ENCODE assay signal across 12 cellular contexts in genomic region chr14:105340821-105341408, GRCh38. TPM values are rescaled to one million over a fixed set of nuclear protein-coding genes. Genes with fewer than 3 reads are reported as not detected.
DNase-seq lines count a peak whose midpoint lies in the region; ATAC-seq and TF ChIP-seq lines count a peak whose summit lies in the region.
"Had no signal": no experiment of that assay in that cellular context is flagged by ENCODE, and none has a peak within 500 bp of the region (broad histone marks: within the 10 kb centered on the region; RNA-seq: fewer than 3 reads in every experiment).

No MANE protein-coding gene starts in this region.

- H3K27ac ChIP-seq in SK-N-MC, result peak overlapping the region; percentile 54; the same call in 1 of the 2 replicates
- H3K27ac ChIP-seq in esophagus squamous epithelium, result peak overlapping the region in 3 of 4 donors; percentile 1 to 53 (median 3)

- no peak overlapping the region for H3K9ac ChIP-seq in SK-N-MC (ENCODE audit: insufficient read length)

- intact Hi-C loops in esophagus squamous epithelium (cut with DNase I), result loop anchor here (10.0 kb wide), 1 partner anchor 256 kb away; no protein-coding TSS in a partner anchor

- TF ChIP-seq POLR2A in esophagus squamous epithelium (IDR thresholded peaks at IDR 0.05), result no peak

- no peaks in the 10 kb centered on the region for H3K27me3 ChIP-seq in esophagus squamous epithelium

- H3K4me3 ChIP-seq in SK-N-MC, result no peak overlapping the region
- H3K4me3 ChIP-seq in esophagus squamous epithelium, result no peak overlapping the region

- peaks cover 8 to 40% (median 18%) of the 10 kb centered on the region in 3 donors for H3K4me1 ChIP-seq in esophagus squamous epithelium

- WGBS in esophagus squamous epithelium, 2 donors, result 40 to 47% methylated on average over 10 to 13 of the region's 15 CpGs

- peak; percentile 53 for DNase-seq in AG08396 (ENCODE audit: low spot score)
- DNase-seq in SK-N-MC (ENCODE audit: low read depth, low spot score), result no peak
- no peak for DNase-seq in esophagus squamous epithelium (lab: John Stamatoyannopoulos, UW)
- DNase-seq in nephron progenitor cell, result no peak
- no peak for DNase-seq in cerebellar nuclear complex (lab: John Stamatoyannopoulos, UW)
- DNase-seq in iPS-NIHi11 (ENCODE audit: low spot score), result no peak
- DNase-seq: activated CD4-positive, alpha-beta T cell treated with anti-CD3 and anti-CD28 coated beads, Interleukin-2, amount 50 U/mL, for 48 hours; NCI-H187 treated with DMSO at 0.1 percent for 48 hours; stimulated activated CD4-positive, alpha-beta T cell treated with anti-CD3 and anti-CD28 coated beads, Interleukin-15, amount 100 ng/mL, for 24 hours; T-helper 17 cell had no signal

- TF ChIP-seq CTCF in esophagus squamous epithelium (IDR thresholded peaks at IDR 0.05) (no peak), nephron progenitor cell (IDR thresholded peaks at IDR 0.05) (no peak)

- peaks cover 14% of the 10 kb centered on the region for H3K27me3 Mint-ChIP-seq in nephron progenitor cell (ENCODE audit: low read depth, poor library complexity)
- H3K27me3 Mint-ChIP-seq: T-helper 17 cell had no signal

- peaks cover 40% of the 10 kb centered on the region for H3K4me1 Mint-ChIP-seq in nephron progenitor cell

- H3K4me3 Mint-ChIP-seq in nephron progenitor cell, result no peak overlapping the region
- H3K4me3 Mint-ChIP-seq: T-helper 17 cell had no signal

- H3K9me3 ChIP-seq in SK-N-MC (ENCODE audit: low read depth, low read length) (no peaks in the 10 kb centered on the region), esophagus squamous epithelium (no peaks in the 10 kb centered on the region)

- H3K36me3 Mint-ChIP-seq in nephron progenitor cell (ENCODE audit: low read depth), result peaks cover 23% of the 10 kb centered on the region

- H3K36me3 ChIP-seq in SK-N-MC (ENCODE audit: insufficient read depth, low read length) (no peaks in the 10 kb centered on the region), esophagus squamous epithelium (no peaks in the 10 kb centered on the region)

- H3K27ac Mint-ChIP-seq in nephron progenitor cell, result peak overlapping the region; percentile 95
- H3K27ac Mint-ChIP-seq: T-helper 17 cell had no signal

- H3K9me3 Mint-ChIP-seq in nephron progenitor cell, result peaks cover 19% of the 10 kb centered on the region

- ATAC-seq in HG02970 (IDR thresholded peaks at IDR 0.05; ENCODE audit: low FRiP score, unreplicated experiment) (no peak), GM18870 (IDR thresholded peaks at IDR 0.05; ENCODE audit: unreplicated experiment) (no peak)
- ATAC-seq: T-helper 17 cell had no signal

RNA-seq across cellular contexts. Expression of gene PACS2, which starts 26.4 kb away (rescaled TPM):
- 10 to 100 TPM; 20.2 to 42.3 (median 30.9) TPM for total RNA-seq in esophagus squamous epithelium

RNA-seq across cellular contexts. Expression of gene BRF1, which starts 40.1 kb away (rescaled TPM):
- total RNA-seq in esophagus squamous epithelium, result 10 to 100 TPM; 22.2 to 37.9 (median 26.2) TPM

RNA-seq across cellular contexts. Expression of gene TEX22, which starts 57.4 kb away (rescaled TPM):
- under 1 TPM in 1 of 4 donors, not detected in 3; 0.57 TPM for total RNA-seq in esophagus squamous epithelium
